Comparison of ENCODE assay signal across 37 cellular contexts in the genomic region with DNA sequence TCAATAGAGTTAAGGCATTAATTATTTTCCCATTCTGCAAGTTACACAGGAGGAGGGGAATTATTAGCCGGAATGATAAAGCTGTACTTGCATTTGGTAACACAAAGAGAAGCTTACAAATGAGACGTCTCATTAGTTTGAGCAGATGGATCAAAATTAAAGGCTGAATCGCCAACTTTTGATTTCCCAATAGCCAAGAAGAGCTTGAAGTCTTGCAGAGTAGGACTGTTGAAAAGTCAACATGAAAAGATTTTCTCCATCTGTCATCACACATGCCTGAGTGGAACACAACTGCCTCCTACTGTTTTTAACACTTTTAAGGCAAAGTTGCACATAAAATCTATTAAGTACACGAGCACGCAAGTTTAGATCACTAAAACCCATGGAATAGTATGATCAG.
"Had no signal": no experiment of that assay in that cellular context is flagged by ENCODE, and none has a peak within 500 bp of the region (broad histone marks: within the 10 kb centered on the region; RNA-seq: fewer than 3 reads in every experiment).

No MANE protein-coding gene starts in this region.

- DNase-seq: activated B cell treated with CpG ODN at 0.5 μM for 24 hours; activated CD4-positive, alpha-beta memory T cell treated with anti-CD3 and anti-CD28 coated beads, Interleukin-2, amount 10 ng/mL, durations not matched to agents 7 days and 5 days; activated CD4-positive, alpha-beta T cell treated with anti-CD3 and anti-CD28 coated beads for 4 hours; activated CD4-positive, alpha-beta T cell treated with anti-CD3 and anti-CD28 coated beads, Interleukin-2, amount 50 U/mL, for 1 hour; activated CD4-positive, CD25-positive, alpha-beta regulatory T cell treated with anti-CD3 and anti-CD28 coated beads, Interleukin-2, amount 50 U/mL, for 72 hours; activated CD8-positive, alpha-beta memory T cell treated with anti-CD3 and anti-CD28 coated beads for 24 hours; activated CD8-positive, alpha-beta memory T cell treated with anti-CD3 and anti-CD28 coated beads, Interleukin-2, amount 10 ng/mL, durations not matched to agents 7 days and 5 days; activated CD8-positive, alpha-beta memory T cell treated with anti-CD3 and anti-CD28 coated beads, Interleukin-2, amount 50 U/mL, for 48 hours; activated effector memory CD4-positive, alpha-beta T cell treated with Interleukin-2 at 50 U/mL for 16 hours; activated naive CD4-positive, alpha-beta T cell treated with anti-CD3 and anti-CD28 coated beads, Interleukin-2, amount 10 ng/mL, durations not matched to agents 7 days and 5 days; activated naive CD8-positive, alpha-beta T cell treated with anti-CD3 and anti-CD28 coated beads, Interleukin-2, amount 50 U/mL, for 24 hours; activated T-cell treated with anti-CD3 and anti-CD28 coated beads, Interleukin-2, amount 50 U/mL, for 48 hours; anterior cingulate cortex; caudate nucleus; Kasumi-1; KG1; MG63; NCI-H1048; NCI-H1105 treated with DMSO at 0.1 percent for 48 hours; NCI-H1436; NCI-H187; NCI-H2029 treated with DMSO at 0.1 percent for 48 hours; NCI-H2107; NCI-H345; NCI-H510A treated with DMSO at 0.1 percent for 48 hours; NCI-H748 treated with DMSO at 0.1 percent for 48 hours; NK-92 treated with Interleukin-12 subunit alpha and Interleukin-12 subunit beta, amount 100 ng/mL, for 24 hours; PC-3; Peyer's patch; RPMI8226; SHP77 treated with DMSO at 0.1 percent for 48 hours; SK-N-SH; T-cell; T-helper 17 cell; T-helper 9 cell had no signal

- H3K27me3 ChIP-seq: MG63, Peyer's patch, SJSA1 had no signal

- H3K4me1 ChIP-seq: Peyer's patch, SJSA1 had no signal

- H3K36me3 ChIP-seq: Peyer's patch had no signal

- H3K4me3 ChIP-seq: MG63, Peyer's patch, SJSA1 had no signal

- ATAC-seq: activated CD8-positive, alpha-beta memory T cell treated with anti-CD3 and anti-CD28 coated beads, Interleukin-2, amount 10 ng/mL, durations not matched to agents 7 days and 5 days; activated naive CD8-positive, alpha-beta T cell treated with anti-CD3 and anti-CD28 coated beads, Interleukin-2, amount 50 U/mL, for 24 hours; PC-3; T-cell; T-helper 17 cell had no signal

- H3K9me3 ChIP-seq: MG63, Peyer's patch, SJSA1, SK-N-SH had no signal

- H3K27ac ChIP-seq: Peyer's patch, SJSA1, VCaP had no signal
